Comparison of ENCODE assay signal across 1 cellular context in genomic region chr3:45676248-45677044, GRCh38.
TF ChIP-seq lines count a peak whose summit lies in the region.

No MANE protein-coding gene starts in this region.

TF ChIP-seq in WTC11, 78 proteins besides CTCF, POLR2A, EP300 and RAD21 (continued from another document):
- TF ChIP-seq NFATC4 (CRISPR knock-in tag; IDR thresholded peaks at IDR 0.05): no peak
- no peak for TF ChIP-seq FOXP4 (CRISPR knock-in tag; IDR thresholded peaks at IDR 0.05)
- no peak for TF ChIP-seq TCF7 (CRISPR knock-in tag; IDR thresholded peaks at IDR 0.05; ENCODE audit: low read depth)
- TF ChIP-seq ZNF671 (CRISPR knock-in tag; IDR thresholded peaks at IDR 0.05): no peak
- no peak for TF ChIP-seq ZNF232 (CRISPR knock-in tag; IDR thresholded peaks at IDR 0.05)
